ENCODE assay signal across 22 cellular contexts in the genomic region with DNA sequence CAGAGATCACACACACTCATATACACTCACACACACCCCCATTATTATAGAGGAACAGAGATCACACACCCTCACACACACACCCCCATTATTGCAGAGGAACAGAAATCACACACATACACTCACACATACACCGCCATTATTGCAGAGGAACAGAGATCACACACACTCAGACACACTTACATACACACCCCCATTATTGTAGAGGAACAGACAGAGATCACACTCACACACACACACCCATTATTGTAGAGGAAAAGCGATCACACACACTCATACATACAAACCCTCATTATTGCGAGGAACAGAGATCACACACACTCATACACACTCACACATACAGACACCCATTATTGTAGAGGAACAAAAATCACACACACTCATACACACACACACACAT.
"Had no signal": no experiment of that assay in that cellular context is flagged by ENCODE, and none has a peak within 500 bp of the region (broad histone marks: within the 10 kb centered on the region; RNA-seq: fewer than 3 reads in every experiment).

No MANE protein-coding gene starts in this region.

- FAIRE-seq: keratinocyte had no signal

- DNase-seq: effector CD8-positive, alpha-beta T cell; foreskin fibroblast; gastrocnemius medialis; left ventricle myocardium superior; natural killer cell; occipital lobe; ovary; posterior cingulate gyrus; psoas muscle; right cardiac atrium; sigmoid colon; stimulated activated CD4-positive, alpha-beta T cell treated with anti-CD3 and anti-CD28 coated beads, Interleukin-4, amount 100 ng/mL, for 4 hours; stimulated activated naive CD8-positive, alpha-beta T cell treated with anti-CD3 and anti-CD28 coated beads, Interleukin-15, Interleukin-2, amounts not matched to agents 100 U/mL and 50 U/mL, for 24 hours; substantia nigra; testis; upper lobe of left lung; uterus had no signal

- H3K9me3 ChIP-seq: gastrocnemius medialis, psoas muscle, sigmoid colon, testis, upper lobe of left lung, uterus had no signal

- H3K27ac ChIP-seq: epithelial cell of prostate, gastrocnemius medialis, ovary, psoas muscle, sigmoid colon, testis, tibial nerve, upper lobe of left lung, uterus had no signal

- H3K36me3 ChIP-seq: gastrocnemius medialis, ovary, sigmoid colon, tibial nerve, upper lobe of left lung, uterus had no signal

- ATAC-seq: esophagus mucosa; gastrocnemius medialis; left ventricle myocardium superior; psoas muscle; right cardiac atrium; stimulated activated naive CD8-positive, alpha-beta T cell treated with anti-CD3 and anti-CD28 coated beads, Interleukin-15, Interleukin-2, amounts not matched to agents 100 U/mL and 50 U/mL, for 24 hours had no signal

- H3K4me1 ChIP-seq: gastrocnemius medialis, psoas muscle, sigmoid colon, testis, tibial nerve, upper lobe of left lung, uterus had no signal

- H3K4me3 ChIP-seq: gastrocnemius medialis, lung, ovary, psoas muscle, sigmoid colon, testis, tibial nerve, upper lobe of left lung, uterus had no signal

- H3K27me3 ChIP-seq: gastrocnemius medialis, ovary, sigmoid colon, testis, tibial nerve, upper lobe of left lung, uterus had no signal
